8 cellular contexts compared by ENCODE assay signal in the genomic region with DNA sequence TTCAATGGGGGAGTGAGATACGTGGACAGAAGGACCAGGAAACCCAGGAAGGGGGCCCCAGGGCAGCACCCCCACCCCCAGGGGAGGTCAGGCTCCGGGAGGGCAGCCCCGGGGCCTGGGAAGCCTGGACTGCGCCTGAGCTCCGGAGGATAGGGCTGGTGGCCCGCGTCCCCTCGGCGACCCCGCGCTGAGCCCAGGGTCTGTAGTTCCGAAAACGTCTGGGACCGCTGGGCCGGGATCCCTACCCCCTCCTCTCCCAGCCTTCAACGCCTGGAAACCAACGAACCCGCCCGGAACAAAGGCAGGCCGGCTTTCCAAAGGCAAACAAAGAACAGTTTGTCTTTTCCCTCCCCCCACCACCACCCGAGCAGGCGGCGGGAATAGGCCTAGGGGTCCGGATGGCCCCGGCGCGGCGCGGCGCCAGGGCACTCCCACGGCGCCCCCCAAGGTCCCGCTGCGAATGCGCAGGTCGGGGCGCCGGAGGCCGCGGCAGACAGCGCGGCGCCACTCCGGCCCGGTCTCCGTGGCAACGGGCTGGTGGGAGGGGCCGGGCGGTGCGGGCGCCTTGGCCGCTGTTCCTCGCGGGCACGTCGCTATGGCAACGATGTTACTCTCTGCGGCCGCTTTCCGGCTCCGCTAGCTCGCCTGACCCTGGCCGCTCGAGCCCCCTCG. TPM values are rescaled to one million over a fixed set of nuclear protein-coding genes. Genes with fewer than 3 reads are reported as not detected.
DNase-seq lines count a peak whose midpoint lies in the region; ATAC-seq lines count a peak whose summit lies in the region.

No MANE protein-coding gene starts in this region.

- H3K36me3 Mint-ChIP-seq in activated CD4-positive, alpha-beta T cell treated with anti-CD3 and anti-CD28 coated beads, Interleukin-2, amount 10 ng/mL, durations not matched to agents 24 days and 14 days (ENCODE audit: low read depth): no peaks in the 10 kb centered on the region

- peak; percentile 74 for ATAC-seq in HG03175 (IDR thresholded peaks at IDR 0.05; ENCODE audit: unreplicated experiment)
- no peak for ATAC-seq in GM21526 (IDR thresholded peaks at IDR 0.05; ENCODE audit: low FRiP score, unreplicated experiment)

- peak overlapping the region; percentile 56 for H3K4me3 Mint-ChIP-seq in activated CD4-positive, alpha-beta T cell treated with anti-CD3 and anti-CD28 coated beads, Interleukin-2, amount 10 ng/mL, durations not matched to agents 24 days and 14 days

- DNase-seq in ELF-1 (ENCODE audit: low read depth, low spot score) (peak; percentile 98), NCI-H460 (ENCODE audit: extremely low read depth, low read depth) (peak; percentile 75)
- peak; percentile 90 for DNase-seq in activated CD4-positive, alpha-beta T cell treated with anti-CD3 and anti-CD28 coated beads, Interleukin-2, amount 10 ng/mL, durations not matched to agents 24 days and 14 days
- DNase-seq in stimulated activated CD4-positive, alpha-beta T cell treated with anti-CD3 and anti-CD28 coated beads, Interleukin-1b, Interleukin-23, amount 100 ng/mL, for 4 hours (ENCODE audit: low read depth in 2 of 2): peak; percentile 14 to 47

- peaks cover 38% of the 10 kb centered on the region for H3K27me3 Mint-ChIP-seq in activated CD4-positive, alpha-beta T cell treated with anti-CD3 and anti-CD28 coated beads, Interleukin-2, amount 10 ng/mL, durations not matched to agents 24 days and 14 days

- intact Hi-C loops in activated CD4-positive, alpha-beta T cell treated with anti-CD3 and anti-CD28 coated beads, Interleukin-2, amount 10 ng/mL, durations not matched to agents 24 days and 14 days (cut with micrococcal nuclease): no loop called here

- H3K27me3 ChIP-seq in layer of hippocampus (ENCODE audit: control insufficient read depth, insufficient read depth, low read length): no peaks in the 10 kb centered on the region

- no peaks in the 10 kb centered on the region for H3K9me3 Mint-ChIP-seq in activated CD4-positive, alpha-beta T cell treated with anti-CD3 and anti-CD28 coated beads, Interleukin-2, amount 10 ng/mL, durations not matched to agents 24 days and 14 days

- H3K27ac ChIP-seq in cingulate gyrus (ENCODE audit: low read depth, low read length) (peak overlapping the region; percentile 94), layer of hippocampus (ENCODE audit: low read depth, low read length) (peak overlapping the region; percentile 97)

- no peak overlapping the region for H3K27ac Mint-ChIP-seq in activated CD4-positive, alpha-beta T cell treated with anti-CD3 and anti-CD28 coated beads, Interleukin-2, amount 10 ng/mL, durations not matched to agents 24 days and 14 days

- peaks cover 2% of the 10 kb centered on the region for H3K4me1 Mint-ChIP-seq in activated CD4-positive, alpha-beta T cell treated with anti-CD3 and anti-CD28 coated beads, Interleukin-2, amount 10 ng/mL, durations not matched to agents 24 days and 14 days

RNA-seq across cellular contexts. Expression of a gene that starts 58.5 kb away (rescaled TPM):
- total RNA-seq in NCI-H460 (2014; rRNA removed; shearing (Covaris generic)): not detected in 2 replicates
- not detected in 2 replicates for polyA plus RNA-seq in NCI-H460 (2014; cell fraction: nucleus; rRNA removed)
- total RNA-seq in activated CD4-positive, alpha-beta T cell treated with anti-CD3 and anti-CD28 coated beads, Interleukin-2, amount 10 ng/mL, durations not matched to agents 24 days and 14 days: not detected in 2 replicates

Comparison
In these comparisons a context has a peak if more than half of its experiments do, and no peak if none do; other contexts are left out.
1. DNase-seq: peak in every context shown above with its lines; median percentile 98 in ELF-1; 90 in activated CD4-positive, alpha-beta T cell treated with anti-CD3 and anti-CD28 coated beads, Interleukin-2, amount 10 ng/mL, durations not matched to agents 24 days and 14 days; 75 in NCI-H460; 30 in stimulated activated CD4-positive, alpha-beta T cell treated with anti-CD3 and anti-CD28 coated beads, Interleukin-1b, Interleukin-23, amount 100 ng/mL, for 4 hours.